Comparison of ENCODE assay signal across 8 cellular contexts in the genomic region with DNA sequence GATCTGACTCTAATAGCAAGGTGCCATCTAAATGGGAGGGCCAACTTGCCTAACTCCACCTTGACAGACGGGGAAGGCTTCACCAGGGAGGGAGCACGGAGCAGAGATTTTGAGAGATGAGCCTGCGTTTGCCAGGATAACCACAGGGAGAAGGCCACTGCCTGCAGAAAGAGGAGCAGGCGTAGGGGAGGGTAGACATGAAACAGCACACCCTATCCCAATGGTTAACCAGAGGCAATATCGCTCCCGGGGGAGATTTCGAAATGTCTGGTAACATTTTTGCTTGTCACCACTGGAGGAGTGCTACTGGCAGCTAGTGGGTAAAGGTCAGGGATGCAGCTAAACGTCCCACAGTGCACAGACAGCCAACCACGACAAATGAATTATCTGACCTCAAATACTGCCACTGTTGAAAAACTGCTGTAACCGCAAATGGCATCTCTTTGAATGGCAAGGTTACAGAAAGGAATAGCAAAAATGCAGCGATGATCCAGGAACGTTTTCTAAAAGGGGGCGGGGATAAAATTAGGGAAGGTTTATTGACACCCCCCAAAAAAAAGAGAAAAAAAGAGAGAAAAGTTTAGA.
DNase-seq lines count a peak whose midpoint lies in the region; ATAC-seq and TF ChIP-seq lines count a peak whose summit lies in the region.

No MANE protein-coding gene starts in this region.

- no peak for TF ChIP-seq EP300 in SK-N-SH (IDR thresholded peaks at IDR 0.05; ENCODE audit: borderline replicate concordance in 1 of 2, low read depth in 1 of 2, low read length in 1 of 2)

- H3K79me2 ChIP-seq in DND-41 (ENCODE audit: insufficient read depth, low read length) (no peaks in the 10 kb centered on the region), SK-N-SH (ENCODE audit: insufficient read depth) (no peaks in the 10 kb centered on the region)

- no peaks in the 10 kb centered on the region for H3K9me2 ChIP-seq in SK-N-SH

- CTCF ChIA-PET in SK-N-SH (lab: Yijun Ruan, JAX): interaction anchor here (0.6 to 3.1 kb wide), 16 partner anchors 19 to 477 kb away, joined by 3 to 19 read pairs (median 6); a partner anchor contains a TSS

- H3K27ac ChIP-seq in DND-41 (ENCODE audit: low read length) (no peak overlapping the region), SK-N-SH (ENCODE audit: low read depth in 2 of 2, low read length in 1 of 2) (peak overlapping the region in 1 of 2 experiments; percentile 45; a peak in 1 of 4 replicates), ectodermal cell (ENCODE audit: insufficient read depth, low read depth, low read length, poor library complexity, severe bottlenecking) (peak overlapping the region; percentile 46), prostate gland (peak overlapping the region in 1 of 2 donors; percentile 1), vagina (no peak overlapping the region)

- no peak overlapping the region for H3K9ac ChIP-seq in DND-41 (ENCODE audit: low read depth, low read length)
- no peak overlapping the region for H3K9ac ChIP-seq in SK-N-SH

- H3K4me1 Mint-ChIP-seq in naive B cell: peaks cover 20 to 44% (median 35%) of the 10 kb centered on the region in 3 donors

- DNase-seq in DND-41: peak; percentile 31
- DNase-seq in SK-N-SH: peak; percentile 45
- DNase-seq in naive B cell: no peak
- no peak for DNase-seq in prostate gland (ENCODE audit: low spot score)
- no peak for DNase-seq in vagina (ENCODE audit: extremely low spot score in 2 of 2)

- no peaks in the 10 kb centered on the region for H3K36me3 ChIP-seq in DND-41 (ENCODE audit: insufficient read depth, low read length)
- no peaks in the 10 kb centered on the region for H3K36me3 ChIP-seq in SK-N-SH (replicated peaks in 1 of 2; ENCODE audit: control insufficient read depth in 1 of 2, insufficient read depth in 2 of 2, low read length in 1 of 2)
- no peaks in the 10 kb centered on the region for H3K36me3 ChIP-seq in ectodermal cell (ENCODE audit: control insufficient read depth, insufficient read depth, low read length)
- H3K36me3 ChIP-seq in prostate gland: no peaks in the 10 kb centered on the region
- no peaks in the 10 kb centered on the region for H3K36me3 ChIP-seq in vagina

- POLR2A ChIA-PET in SK-N-SH (lab: Yijun Ruan, JAX): no interaction called here

- peaks cover 0 to 21% (median 15%) of the 10 kb centered on the region in 7 donors for H3K9me3 Mint-ChIP-seq in naive B cell

- H3K4me2 ChIP-seq in DND-41 (ENCODE audit: insufficient read depth, low read length) (no peak overlapping the region), SK-N-SH (no peak overlapping the region; the same call in 1 of the 2 replicates)

- peak overlapping the region; percentile 98 to 99 (median 99) for H3K27ac Mint-ChIP-seq in naive B cell

- WGBS in SK-N-SH (ENCODE audit: low lambda C conversion rate): 39% methylated on average over 13 of the region's 13 CpGs
- 56 to 57% methylated on average over 13 of the region's 13 CpGs for WGBS in ectodermal cell, 2 experiments
- 58% methylated on average over 13 of the region's 13 CpGs for WGBS in prostate gland

- no peaks in the 10 kb centered on the region for H3K36me3 Mint-ChIP-seq in naive B cell

- H4K20me1 ChIP-seq in DND-41 (ENCODE audit: insufficient read depth, low read length) (no peaks in the 10 kb centered on the region), SK-N-SH (ENCODE audit: insufficient read depth) (no peaks in the 10 kb centered on the region)

- H3K4me1 ChIP-seq in DND-41 (ENCODE audit: insufficient read depth, low read length) (peaks cover 13% of the 10 kb centered on the region; the same call in 1 of the 2 replicates), SK-N-SH (ENCODE audit: control insufficient read depth in 1 of 2, insufficient read depth in 2 of 2, low read depth in 1 of 2, low read length in 1 of 2) (peaks cover 6 to 10% of the 10 kb centered on the region in 2 experiments; a peak in 2 of 4 replicates), ectodermal cell (ENCODE audit: control insufficient read depth, insufficient read depth, low read length) (peaks cover 11% of the 10 kb centered on the region), prostate gland (replicated peaks) (no peaks in the 10 kb centered on the region), vagina (peaks cover 10% of the 10 kb centered on the region)

- H3K27me3 ChIP-seq in DND-41 (ENCODE audit: insufficient read depth, low read length, poor library complexity) (no peaks in the 10 kb centered on the region), SK-N-SH (ENCODE audit: insufficient read depth) (no peaks in the 10 kb centered on the region), ectodermal cell (ENCODE audit: control insufficient read depth, insufficient read depth, low read length, poor library complexity, severe bottlenecking) (no peaks in the 10 kb centered on the region), prostate gland (replicated peaks; ENCODE audit: insufficient read depth) (no peaks in the 10 kb centered on the region), vagina (no peaks in the 10 kb centered on the region)

- intact Hi-C loops in prostate gland (cut with DNase I) (loop anchor here (5.0 kb wide), 1 partner anchor 378 kb away; no protein-coding TSS in a partner anchor), vagina (cut with DNase I) (no loop called here)

- no peaks in the 10 kb centered on the region for H3K27me3 Mint-ChIP-seq in naive B cell

- H3K4me3 ChIP-seq in DND-41 (ENCODE audit: low read depth in 1 of 2, low read length in 2 of 2): no peak overlapping the region
- H3K4me3 ChIP-seq in SK-N-SH (ENCODE audit: low read depth in 2 of 2, low read length in 1 of 2): no peak overlapping the region
- no peak overlapping the region for H3K4me3 ChIP-seq in ectodermal cell (ENCODE audit: insufficient read depth, low read depth, low read length)
- H3K4me3 ChIP-seq in prostate gland: no peak overlapping the region
- peak overlapping the region in 1 of 2 donors; percentile 8 for H3K4me3 ChIP-seq in vagina

- H3K9me3 ChIP-seq in DND-41 (ENCODE audit: insufficient read depth, low read length, severe bottlenecking): peaks cover 4% of the 10 kb centered on the region
- H3K9me3 ChIP-seq in SK-N-SH: peaks cover 5% of the 10 kb centered on the region; the same call in 1 of the 2 replicates
- no peaks in the 10 kb centered on the region for H3K9me3 ChIP-seq in ectodermal cell (ENCODE audit: control insufficient read depth, low read length)
- no peaks in the 10 kb centered on the region for H3K9me3 ChIP-seq in prostate gland
- peaks cover 20% of the 10 kb centered on the region for H3K9me3 ChIP-seq in vagina

- TF ChIP-seq POLR2A in prostate gland (IDR thresholded peaks at IDR 0.05) (no peak), vagina (IDR thresholded peaks at IDR 0.05) (no peak)

- peak overlapping the region; percentile 40 to 93 (median 87) for H3K4me3 Mint-ChIP-seq in naive B cell

- TF ChIP-seq RAD21 in SK-N-SH (IDR thresholded peaks at IDR 0.05; ENCODE audit: low read length): no peak; the same call in 1 of the 2 replicates

- H3F3A ChIP-seq in SK-N-SH (replicated peaks; ENCODE audit: insufficient read depth): no peaks in the 10 kb centered on the region

- TF ChIP-seq CTCF in DND-41 (IDR thresholded peaks at IDR 0.05; ENCODE audit: borderline replicate concordance, extremely low read depth, low read length, poor library complexity, severe bottlenecking): no peak
- TF ChIP-seq CTCF in SK-N-SH (IDR thresholded peaks at IDR 0.05): no peak
- TF ChIP-seq CTCF in prostate gland (IDR thresholded peaks at IDR 0.05): no peak
- no peak for TF ChIP-seq CTCF in vagina (IDR thresholded peaks at IDR 0.05)

- ATAC-seq in DND-41 (ENCODE audit: insufficient read depth, low read depth): peak; percentile 72
- peak; percentile 78 for ATAC-seq in GM19397 (IDR thresholded peaks at IDR 0.05; ENCODE audit: unreplicated experiment)
- ATAC-seq in HG03439 (IDR thresholded peaks at IDR 0.05; ENCODE audit: unreplicated experiment): peak; percentile 72
- peak; percentile 54 to 70 for ATAC-seq in naive B cell (ENCODE audit: low read depth in 2 of 2)

- H2AFZ ChIP-seq in DND-41 (ENCODE audit: low read depth, low read length): no peak overlapping the region
- H2AFZ ChIP-seq in SK-N-SH (ENCODE audit: low read depth): peak overlapping the region; percentile 32

TF ChIP-seq in SK-N-SH, 30 proteins besides CTCF, POLR2A, EP300 and RAD21:
- no peak for TF ChIP-seq EZH2phosphoT487 (IDR thresholded peaks at IDR 0.05; ENCODE audit: borderline replicate concordance, low read depth)
- TF ChIP-seq MEF2A (IDR thresholded peaks at IDR 0.05; ENCODE audit: borderline replicate concordance, low read depth): no peak
- TF ChIP-seq TCF12 (IDR thresholded peaks at IDR 0.05): no peak
- TF ChIP-seq FOSL2 (IDR thresholded peaks at IDR 0.05; ENCODE audit: borderline replicate concordance, low read depth): no peak
- TF ChIP-seq, protein P1, sequence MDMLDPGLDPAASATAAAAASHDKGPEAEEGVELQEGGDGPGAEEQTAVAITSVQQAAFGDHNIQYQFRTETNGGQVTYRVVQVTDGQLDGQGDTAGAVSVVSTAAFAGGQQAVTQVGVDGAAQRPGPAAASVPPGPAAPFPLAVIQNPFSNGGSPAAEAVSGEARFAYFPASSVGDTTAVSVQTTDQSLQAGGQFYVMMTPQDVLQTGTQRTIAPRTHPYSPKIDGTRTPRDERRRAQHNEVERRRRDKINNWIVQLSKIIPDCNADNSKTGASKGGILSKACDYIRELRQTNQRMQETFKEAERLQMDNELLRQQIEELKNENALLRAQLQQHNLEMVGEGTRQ (IDR thresholded peaks at IDR 0.05; ENCODE audit: borderline replicate concordance, low read depth, low read length): no peak
- no peak for TF ChIP-seq POLR2AphosphoS5 (IDR thresholded peaks at IDR 0.05; ENCODE audit: low read depth, low read length)
- TF ChIP-seq SMC3 (IDR thresholded peaks at IDR 0.05; ENCODE audit: low read depth, low read length): peak; percentile 20; the same call in 1 of the 2 replicates
- TF ChIP-seq, protein P2, sequence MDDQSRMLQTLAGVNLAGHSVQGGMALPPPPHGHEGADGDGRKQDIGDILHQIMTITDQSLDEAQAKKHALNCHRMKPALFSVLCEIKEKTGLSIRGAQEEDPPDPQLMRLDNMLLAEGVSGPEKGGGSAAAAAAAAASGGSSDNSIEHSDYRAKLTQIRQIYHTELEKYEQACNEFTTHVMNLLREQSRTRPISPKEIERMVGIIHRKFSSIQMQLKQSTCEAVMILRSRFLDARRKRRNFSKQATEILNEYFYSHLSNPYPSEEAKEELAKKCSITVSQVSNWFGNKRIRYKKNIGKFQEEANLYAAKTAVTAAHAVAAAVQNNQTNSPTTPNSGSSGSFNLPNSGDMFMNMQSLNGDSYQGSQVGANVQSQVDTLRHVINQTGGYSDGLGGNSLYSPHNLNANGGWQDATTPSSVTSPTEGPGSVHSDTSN (IDR thresholded peaks at IDR 0.05): no peak

Comparison
In these comparisons a context has a peak if more than half of its experiments do, and no peak if none do; other contexts are left out.
1. DNase-seq: peak in DND-41 (single experiment) and SK-N-SH (single experiment); none in naive B cell (single experiment), prostate gland (single experiment) and vagina (0 of 2).
2. Peak in every context shown above with its lines, with median percentiles within 50 percentile points of each other: ATAC-seq.